8 cellular contexts compared by ENCODE assay signal in genomic region chr10:24552346-24553016, GRCh38.
DNase-seq lines count a peak whose midpoint lies in the region; ATAC-seq and TF ChIP-seq lines count a peak whose summit lies in the region.

No MANE protein-coding gene starts in this region.

- H3K4me1 Mint-ChIP-seq in T-helper 2 cell treated with Interferon-gamma antibody and Interleukin-4, amounts not matched to agents 5 μg/mL and 100 μg/mL, for 36 hours (ENCODE audit: low read depth): peaks cover 3% of the 10 kb centered on the region

- DNase-seq in LHCN-M2 (ENCODE audit: low read depth): peak; percentile 2
- DNase-seq in cardiac fibroblast (ENCODE audit: low read depth in 2 of 2): peak in 1 of 2 donors; percentile 10
- no peak for DNase-seq in neuronal stem cell (ENCODE audit: low spot score)
- no peak for DNase-seq in T-helper 2 cell treated with Interferon-gamma antibody and Interleukin-4, amounts not matched to agents 5 μg/mL and 100 μg/mL, for 36 hours (ENCODE audit: low spot score)

- H3K36me3 ChIP-seq in neuronal stem cell (replicated peaks in 1 of 2; ENCODE audit: control insufficient read depth in 2 of 2, insufficient read depth in 2 of 2, low read length in 2 of 2): no peaks in the 10 kb centered on the region

- no peak overlapping the region for H3K4ac ChIP-seq in neuronal stem cell (ENCODE audit: low read length)

- H2BK5ac ChIP-seq in neuronal stem cell (ENCODE audit: low read length): no peak overlapping the region

- no peak overlapping the region for H3K4me3 ChIP-seq in cardiac fibroblast (replicated peaks in 1 of 2; ENCODE audit: low read depth in 2 of 2, low read length in 2 of 2)
- no peak overlapping the region for H3K4me3 ChIP-seq in neuronal stem cell (ENCODE audit: low read length in 2 of 2)

- H2AK5ac ChIP-seq in neuronal stem cell (ENCODE audit: low read depth, low read length): no peak overlapping the region

- H3K14ac ChIP-seq in neuronal stem cell (ENCODE audit: low read length): no peak overlapping the region

- TF ChIP-seq CTCF in 22Rv1 (IDR thresholded peaks at IDR 0.05) (peak; percentile 82), cardiac fibroblast (IDR thresholded peaks at IDR 0.05; ENCODE audit: low read depth, low read length) (peak; percentile 44)

- ATAC-seq in GM18505 (IDR thresholded peaks at IDR 0.05; ENCODE audit: unreplicated experiment) (peak; percentile 67), GM21423 (IDR thresholded peaks at IDR 0.05; ENCODE audit: unreplicated experiment) (no peak), GM18870 (IDR thresholded peaks at IDR 0.05; ENCODE audit: unreplicated experiment) (no peak)

- H3K36me3 Mint-ChIP-seq in T-helper 2 cell treated with Interferon-gamma antibody and Interleukin-4, amounts not matched to agents 5 μg/mL and 100 μg/mL, for 36 hours (ENCODE audit: low read depth): no peaks in the 10 kb centered on the region

- H3K4me3 Mint-ChIP-seq in T-helper 2 cell treated with Interferon-gamma antibody and Interleukin-4, amounts not matched to agents 5 μg/mL and 100 μg/mL, for 36 hours: no peak overlapping the region

- H2BK15ac ChIP-seq in neuronal stem cell (ENCODE audit: low read length): no peak overlapping the region

- H3K4me2 ChIP-seq in neuronal stem cell (ENCODE audit: insufficient read depth, low read length, poor library complexity, severe bottlenecking): no peak overlapping the region

- no peaks in the 10 kb centered on the region for H3K27me3 Mint-ChIP-seq in T-helper 2 cell treated with Interferon-gamma antibody and Interleukin-4, amounts not matched to agents 5 μg/mL and 100 μg/mL, for 36 hours (ENCODE audit: low read depth)

- H2AFZ ChIP-seq in neuronal stem cell (ENCODE audit: low read length): no peak overlapping the region

- no peaks in the 10 kb centered on the region for H3K79me1 ChIP-seq in neuronal stem cell (ENCODE audit: low read depth, low read length)

- H3K18ac ChIP-seq in neuronal stem cell (ENCODE audit: low read length): peak overlapping the region; percentile 3

- no peak overlapping the region for H4K91ac ChIP-seq in neuronal stem cell (ENCODE audit: low read depth, low read length, poor library complexity)

- peak overlapping the region; percentile 44 for H3K23ac ChIP-seq in neuronal stem cell (ENCODE audit: low read depth, low read length, poor library complexity)

- H3K27ac ChIP-seq in 22Rv1 (no peak overlapping the region), neuronal stem cell (replicated peaks; ENCODE audit: low read length) (no peak overlapping the region)

- no peaks in the 10 kb centered on the region for H3K9me3 Mint-ChIP-seq in T-helper 2 cell treated with Interferon-gamma antibody and Interleukin-4, amounts not matched to agents 5 μg/mL and 100 μg/mL, for 36 hours

- peaks cover 0 to 3% of the 10 kb centered on the region in 2 donors for H3K4me1 ChIP-seq in neuronal stem cell (ENCODE audit: control insufficient read depth in 2 of 2, insufficient read depth in 1 of 2, low read depth in 1 of 2, low read length in 2 of 2)

- no peak overlapping the region for H2BK12ac ChIP-seq in neuronal stem cell (ENCODE audit: low read length)

- H3K27me3 ChIP-seq in neuronal stem cell (ENCODE audit: control insufficient read depth in 3 of 3, insufficient read depth in 3 of 3, low read depth in 1 of 3, low read length in 3 of 3): no peaks in the 10 kb centered on the region

- no peak for TF ChIP-seq POLR2A in GM18505 (IDR thresholded peaks at IDR 0.05; ENCODE audit: borderline replicate concordance, extremely low read depth, insufficient read depth, insufficient read length)

- no peak overlapping the region for H3K9ac ChIP-seq in neuronal stem cell (ENCODE audit: low read depth, low read length, poor library complexity)

- no CpG with 5 or more reads among the region's 22 CpGs for WGBS in neuronal stem cell (ENCODE audit: extremely low coverage in 2 of 2, insufficient read length in 2 of 2, insufficient replicate concordance in 1 of 2), 2 donors

- no peak overlapping the region for H3K27ac Mint-ChIP-seq in T-helper 2 cell treated with Interferon-gamma antibody and Interleukin-4, amounts not matched to agents 5 μg/mL and 100 μg/mL, for 36 hours

- H4K8ac ChIP-seq in neuronal stem cell (ENCODE audit: low read depth, low read length): no peak overlapping the region

- no peaks in the 10 kb centered on the region for H3K9me3 ChIP-seq in neuronal stem cell (replicated peaks in 1 of 2; ENCODE audit: control insufficient read depth in 2 of 2, insufficient read depth in 1 of 2, low read depth in 1 of 2, low read length in 2 of 2)

- no peak overlapping the region for H2BK120ac ChIP-seq in neuronal stem cell (ENCODE audit: low read depth, low read length)
